In the genomic region with DNA sequence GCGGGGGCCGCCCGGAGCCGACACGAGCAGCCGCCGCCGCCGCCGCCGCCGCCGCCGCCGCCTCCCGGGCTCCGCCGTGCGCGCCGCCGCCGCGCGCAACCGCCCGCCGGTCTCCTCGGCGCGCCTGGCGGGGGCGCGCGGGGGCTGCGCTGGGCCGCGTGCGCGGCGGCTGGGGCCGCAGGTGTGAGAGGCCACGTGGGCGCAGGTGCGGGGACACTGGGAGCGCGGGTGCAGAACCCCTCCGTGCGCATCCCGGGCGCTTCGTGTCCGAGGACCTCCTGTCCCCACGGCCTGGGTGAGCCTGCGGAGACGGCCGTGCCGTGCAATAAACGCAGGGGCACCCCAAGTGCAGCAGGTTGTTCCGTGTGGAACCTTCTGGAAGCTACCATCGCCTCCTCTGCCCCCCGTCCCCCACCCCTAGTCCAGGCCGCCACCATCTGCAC, we compare ENCODE assay signal across 9 cellular contexts. TPM values are rescaled to one million over a fixed set of nuclear protein-coding genes. Genes with fewer than 3 reads are reported as not detected.
A peak's percentile ranks its signal among the peaks of the same experiment; 100 is the strongest.
DNase-seq lines count a peak whose midpoint lies in the region; ATAC-seq and TF ChIP-seq lines count a peak whose summit lies in the region.
"Had no signal": no experiment of that assay in that cellular context is flagged by ENCODE, and none has a peak within 500 bp of the region (broad histone marks: within the 10 kb centered on the region; RNA-seq: fewer than 3 reads in every experiment).

A gene with protein sequence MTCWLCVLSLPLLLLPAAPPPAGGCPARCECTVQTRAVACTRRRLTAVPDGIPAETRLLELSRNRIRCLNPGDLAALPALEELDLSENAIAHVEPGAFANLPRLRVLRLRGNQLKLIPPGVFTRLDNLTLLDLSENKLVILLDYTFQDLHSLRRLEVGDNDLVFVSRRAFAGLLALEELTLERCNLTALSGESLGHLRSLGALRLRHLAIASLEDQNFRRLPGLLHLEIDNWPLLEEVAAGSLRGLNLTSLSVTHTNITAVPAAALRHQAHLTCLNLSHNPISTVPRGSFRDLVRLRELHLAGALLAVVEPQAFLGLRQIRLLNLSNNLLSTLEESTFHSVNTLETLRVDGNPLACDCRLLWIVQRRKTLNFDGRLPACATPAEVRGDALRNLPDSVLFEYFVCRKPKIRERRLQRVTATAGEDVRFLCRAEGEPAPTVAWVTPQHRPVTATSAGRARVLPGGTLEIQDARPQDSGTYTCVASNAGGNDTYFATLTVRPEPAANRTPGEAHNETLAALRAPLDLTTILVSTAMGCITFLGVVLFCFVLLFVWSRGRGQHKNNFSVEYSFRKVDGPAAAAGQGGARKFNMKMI (minus strand): TSS at position 41 of the 443 bp plus-strand sequence. CDS start 16,378 bp downstream, outside the sequence.

- peaks cover 3% of the 10 kb centered on the region for H3K27me3 ChIP-seq in CD4-positive, CD25-positive, alpha-beta regulatory T cell (ENCODE audit: control insufficient read depth, insufficient read depth, low read length)
- peaks cover 23% of the 10 kb centered on the region for H3K27me3 ChIP-seq in HL-60 (ENCODE audit: insufficient read depth, poor library complexity, severe bottlenecking)
- H3K27me3 ChIP-seq in testis, result no peaks in the 10 kb centered on the region

- peaks cover 16% of the 10 kb centered on the region for H3K4me1 ChIP-seq in CD4-positive, CD25-positive, alpha-beta regulatory T cell (ENCODE audit: control insufficient read depth, insufficient read depth, low read length, poor library complexity, severe bottlenecking)
- H3K4me1 ChIP-seq in testis, result no peaks in the 10 kb centered on the region

- 5% methylated on average over 3 to 50 of the region's 63 CpGs for WGBS in testis, 2 donors

- peaks cover 0 to 2% (median 0%) of the 10 kb centered on the region in 7 donors for H3K9me3 Mint-ChIP-seq in CD4-positive, CD25-positive, alpha-beta regulatory T cell
- no peaks in the 10 kb centered on the region for H3K9me3 Mint-ChIP-seq in natural killer cell

- H3K27ac Mint-ChIP-seq in CD4-positive, CD25-positive, alpha-beta regulatory T cell, result no peak within 1 kb of the TSS
- H3K27ac Mint-ChIP-seq in natural killer cell, result peak within 1 kb of the TSS in 1 of 2 donors; percentile 42

- H3K4me1 Mint-ChIP-seq in CD4-positive, CD25-positive, alpha-beta regulatory T cell, result peaks cover 0 to 10% (median 2%) of the 10 kb centered on the region in 4 donors
- peaks cover 2 to 10% of the 10 kb centered on the region in 2 donors for H3K4me1 Mint-ChIP-seq in natural killer cell

- no peaks in the 10 kb centered on the region for H3K9me3 ChIP-seq in CD4-positive, CD25-positive, alpha-beta regulatory T cell (ENCODE audit: control insufficient read depth in 2 of 2, low read length in 2 of 2)
- H3K9me3 ChIP-seq in testis, result no peaks in the 10 kb centered on the region

- TF ChIP-seq POLR2A in testis (IDR thresholded peaks at IDR 0.05), result no peak

- no peak within 1 kb of the TSS for H3K4me3 ChIP-seq in CD4-positive, CD25-positive, alpha-beta regulatory T cell (ENCODE audit: low read depth, low read length)
- H3K4me3 ChIP-seq in HL-60 (replicated peaks; ENCODE audit: insufficient read depth, low read length) (peak within 1 kb of the TSS; percentile 26), testis (peak within 1 kb of the TSS in 1 of 2 donors; percentile 20)

- intact Hi-C loops in natural killer cell (cut with micrococcal nuclease) (no loop called here), testis (cut with DNase I; ENCODE audit: low total_unique reads) (no loop called here)

- DNase-seq in CD4-positive, CD25-positive, alpha-beta regulatory T cell, result no peak
- DNase-seq in HL-60 (ENCODE audit: low read depth in 1 of 2, low spot score in 1 of 2), result no peak
- peak in 8 of 61 donors; percentile 13 to 72 (median 36) for DNase-seq in caudate nucleus (lab: John Stamatoyannopoulos, UW)
- DNase-seq in natural killer cell, result no peak
- no peak for DNase-seq in NCI-H1092 (lab: John Stamatoyannopoulos, UW)
- DNase-seq in testis, result no peak
- DNase-seq: activated CD4-positive, alpha-beta T cell treated with anti-CD3 and anti-CD28 coated beads for 1 hour; NCI-H446 treated with DMSO at 0.1 percent for 48 hours had no signal

- H3K27ac ChIP-seq in CD4-positive, CD25-positive, alpha-beta regulatory T cell (ENCODE audit: insufficient read depth, low read length, poor library complexity, severe bottlenecking), result no peak within 1 kb of the TSS
- H3K27ac ChIP-seq in HL-60 (replicated peaks) (no peak within 1 kb of the TSS), caudate nucleus (ENCODE audit: low read depth, low read length) (peak within 1 kb of the TSS; percentile 70), testis (no peak within 1 kb of the TSS)

- peak in 1 of 2 donors; percentile 12 for ATAC-seq in CD4-positive, CD25-positive, alpha-beta regulatory T cell (ENCODE audit: low read depth in 2 of 2)
- peak in 2 of 3 donors; percentile 50 to 67 for ATAC-seq in natural killer cell
- ATAC-seq in HG03175 (IDR thresholded peaks at IDR 0.05; ENCODE audit: unreplicated experiment), result no peak

- no peaks in the 10 kb centered on the region for H3K36me3 Mint-ChIP-seq in CD4-positive, CD25-positive, alpha-beta regulatory T cell
- no peaks in the 10 kb centered on the region for H3K36me3 Mint-ChIP-seq in natural killer cell

- H3K4me3 Mint-ChIP-seq in CD4-positive, CD25-positive, alpha-beta regulatory T cell, result peak within 1 kb of the TSS; percentile 19 to 84 (median 46)
- H3K4me3 Mint-ChIP-seq in natural killer cell, result peak within 1 kb of the TSS; percentile 64

- H3K27me3 Mint-ChIP-seq in CD4-positive, CD25-positive, alpha-beta regulatory T cell, result peaks cover 70% of the 10 kb centered on the region
- peaks cover 33 to 47% of the 10 kb centered on the region in 2 donors for H3K27me3 Mint-ChIP-seq in natural killer cell (ENCODE audit: low read depth in 2 of 2)

- H3K36me3 ChIP-seq in CD4-positive, CD25-positive, alpha-beta regulatory T cell (ENCODE audit: control insufficient read depth, insufficient read depth, low read length), result no peaks in the 10 kb centered on the region
- H3K36me3 ChIP-seq in testis (ENCODE audit: low read depth, missing control alignments), result no peaks in the 10 kb centered on the region

- TF ChIP-seq CTCF in HL-60 (IDR thresholded peaks at IDR 0.05; ENCODE audit: insufficient read depth, low read length) (no peak), natural killer cell (IDR thresholded peaks at IDR 0.05) (no peak), testis (IDR thresholded peaks at IDR 0.05) (no peak)

RNA-seq across cellular contexts. Expression of the gene that starts here (rescaled TPM):
- 0.22 TPM for total RNA-seq in CD4-positive, CD25-positive, alpha-beta regulatory T cell
- polyA plus RNA-seq in CD4-positive, CD25-positive, alpha-beta regulatory T cell, result 1 to 10 TPM; 3.0 to 5.3 (median 3.7) TPM
- total RNA-seq in natural killer cell, result 1 to 10 TPM in 1 of 3 donors, under 1 TPM in 2; 0.68 to 1.0 (median 0.84) TPM
- 1 to 10 TPM; 2.1 to 3.5 TPM for total RNA-seq in testis
- polyA plus RNA-seq in testis (ENCODE audit: insufficient read depth, low read depth, low replicate concordance), result 0.45 TPM
